ENCODE assay signal across 9 cellular contexts in genomic region chr20:4135385-4136077, GRCh38. TPM values are rescaled to one million over a fixed set of nuclear protein-coding genes. Genes with fewer than 3 reads are reported as not detected.
DNase-seq lines count a peak whose midpoint lies in the region; ATAC-seq lines count a peak whose summit lies in the region.
"Had no signal": no experiment of that assay in that cellular context is flagged by ENCODE, and none has a peak within 500 bp of the region (broad histone marks: within the 10 kb centered on the region; RNA-seq: fewer than 3 reads in every experiment).

No MANE protein-coding gene starts in this region.

- H3K4me1 Mint-ChIP-seq in stimulated activated naive CD8-positive, alpha-beta T cell treated with anti-CD3 and anti-CD28 coated beads, Interleukin-15, amount 100 ng/mL, for 72 hours, result peaks cover 36% of the 10 kb centered on the region

- no peak for ATAC-seq in stimulated activated naive CD8-positive, alpha-beta T cell treated with anti-CD3 and anti-CD28 coated beads, Interleukin-15, amount 100 ng/mL, for 72 hours
- ATAC-seq in HG03521 (IDR thresholded peaks at IDR 0.05; ENCODE audit: unreplicated experiment), result no peak
- ATAC-seq: effector memory CD8-positive, alpha-beta T cell had no signal

- H3K27ac Mint-ChIP-seq in stimulated activated naive CD8-positive, alpha-beta T cell treated with anti-CD3 and anti-CD28 coated beads, Interleukin-15, amount 100 ng/mL, for 72 hours, result peak overlapping the region; percentile 49 to 69
- H3K27ac Mint-ChIP-seq: effector memory CD8-positive, alpha-beta T cell had no signal

- no peak overlapping the region for H3K4me3 Mint-ChIP-seq in stimulated activated naive CD8-positive, alpha-beta T cell treated with anti-CD3 and anti-CD28 coated beads, Interleukin-15, amount 100 ng/mL, for 72 hours
- H3K4me3 Mint-ChIP-seq: effector memory CD8-positive, alpha-beta T cell had no signal

- no peaks in the 10 kb centered on the region for H3K9me3 Mint-ChIP-seq in stimulated activated naive CD8-positive, alpha-beta T cell treated with anti-CD3 and anti-CD28 coated beads, Interleukin-15, amount 100 ng/mL, for 72 hours
- H3K9me3 Mint-ChIP-seq: effector memory CD8-positive, alpha-beta T cell had no signal

- DNase-seq in SIG-M5 treated with dmso at 0.1 percent for 504 hours (lab: John Stamatoyannopoulos, UW; ENCODE audit: unreplicated experiment), result peak; percentile 20
- no peak for DNase-seq in SIG-M5 (lab: John Stamatoyannopoulos, UW)
- peak; percentile 100 for DNase-seq in RPMI7951 (ENCODE audit: low read depth)
- DNase-seq in glomerular endothelial cell (ENCODE audit: extremely low read depth, low read depth, low spot score), result peak; percentile 87
- no peak for DNase-seq in stimulated activated naive CD8-positive, alpha-beta T cell treated with anti-CD3 and anti-CD28 coated beads, Interleukin-15, amount 100 ng/mL, for 72 hours
- no peak for DNase-seq in putamen (ENCODE audit: low spot score)
- no peak for DNase-seq in NCI-H2081 (lab: John Stamatoyannopoulos, UW)
- DNase-seq: effector memory CD8-positive, alpha-beta T cell had no signal

- peaks cover 11% of the 10 kb centered on the region for H3K27me3 Mint-ChIP-seq in stimulated activated naive CD8-positive, alpha-beta T cell treated with anti-CD3 and anti-CD28 coated beads, Interleukin-15, amount 100 ng/mL, for 72 hours

RNA-seq across cellular contexts. Expression of gene SMOX, which starts 13.1 kb away (rescaled TPM):
- total RNA-seq in RPMI7951 (2014; rRNA removed; shearing (Covaris generic)), result 28.5 and 40.3 TPM in 2 replicates
- 20.0 and 30.4 TPM in 2 replicates for total RNA-seq in glomerular endothelial cell

Comparison
In these comparisons a context has a peak if more than half of its experiments do, and no peak if none do; other contexts are left out.
1. DNase-seq: peak in SIG-M5 treated with dmso at 0.1 percent for 504 hours (single experiment), RPMI7951 (single experiment) and glomerular endothelial cell (single experiment); none in SIG-M5 (single experiment), stimulated activated naive CD8-positive, alpha-beta T cell treated with anti-CD3 and anti-CD28 coated beads, Interleukin-15, amount 100 ng/mL, for 72 hours (0 of 2), putamen (single experiment) and NCI-H2081 (0 of 2).